8 cellular contexts compared by ENCODE assay signal in genomic region chr12:26845057-26845666, GRCh38. TPM values are rescaled to one million over a fixed set of nuclear protein-coding genes. Genes with fewer than 3 reads are reported as not detected.
A peak's percentile ranks its signal among the peaks of the same experiment; 100 is the strongest.
DNase-seq lines count a peak whose midpoint lies in the region; ATAC-seq, FAIRE-seq and TF ChIP-seq lines count a peak whose summit lies in the region.

No MANE protein-coding gene starts in this region.

- in situ Hi-C loops in SK-MEL-5 (cut with HindIII; ENCODE audit: low pct_unique_long_range_greater_than_20kb, low sequenced_read_pairs) = no loop called here

- peak; percentile 55 to 58 for TF ChIP-seq RAD21 in A549 (conservative IDR thresholded peaks at IDR 0.05 in 1 of 2, IDR thresholded peaks at IDR 0.05 in 1 of 2)

- no peaks in the 10 kb centered on the region for H3K9me3 ChIP-seq in A549

- TF ChIP-seq POLR2A in A549 (IDR thresholded peaks at IDR 0.05; ENCODE audit: low read length) = no peak

- ATAC-seq in A549 = peak; percentile 87 to 96; a peak in 5 of 6 replicates
- no peak for ATAC-seq in omental fat pad (ENCODE audit: low FRiP score)
- no peak for ATAC-seq in GM19455 (IDR thresholded peaks at IDR 0.05; ENCODE audit: unreplicated experiment)

- POLR2A ChIA-PET in A549 (lab: Yijun Ruan, JAX) = interaction anchor here (1.6 kb wide), 1 partner anchor 12 kb away, joined by 7 read pairs; the partner anchor contains the start of gene ITPR2

- H3K27ac ChIP-seq in A549 = no peak overlapping the region

- no peaks in the 10 kb centered on the region for H3K4me1 ChIP-seq in A549

- TF ChIP-seq EP300 in A549 (IDR thresholded peaks at IDR 0.05) = no peak

- peak; percentile 70 for TF ChIP-seq CTCF in A549 (IDR thresholded peaks at IDR 0.05)
- TF ChIP-seq CTCF in GM12874 (IDR thresholded peaks at IDR 0.05; ENCODE audit: insufficient read depth, low read depth, low read length) = peak; percentile 45
- peak; percentile 63 for TF ChIP-seq CTCF in fibroblast of mammary gland (conservative IDR thresholded peaks at IDR 0.05; ENCODE audit: control insufficient read depth, insufficient read depth, low read depth, low read length)
- TF ChIP-seq CTCF in omental fat pad (IDR thresholded peaks at IDR 0.05) = no peak

- WGBS in A549 (ENCODE audit: missing lambda C conversion rate) = 7% methylated on average over 11 of the region's 11 CpGs

- CTCF ChIA-PET in A549 (lab: Yijun Ruan, JAX) = interaction anchor here (0.6 to 3.2 kb wide), 16 partner anchors 10 to 429 kb away, joined by 3 to 23 read pairs (median 4); partner anchors contain the start of gene ITPR2

- DNase-seq in A549 (ENCODE audit: low read depth in 1 of 2, low spot score in 1 of 2) (peak; percentile 50 to 62), SK-MEL-5 (ENCODE audit: low read depth, low spot score) (peak; percentile 81), fibroblast of mammary gland (ENCODE audit: low read depth) (peak; percentile 57), omental fat pad (ENCODE audit: low spot score) (peak; percentile 45), GF-D8 (lab: John Stamatoyannopoulos, UW) (no peak), DMS153 treated with DMSO at 0.1 percent for 48 hours (lab: John Stamatoyannopoulos, UW; ENCODE audit: unreplicated experiment) (no peak)

- H3K4me3 ChIP-seq in A549 (no peak overlapping the region), fibroblast of mammary gland (ENCODE audit: control insufficient read depth, low read depth, low read length) (no peak overlapping the region)

- H3K4me2 ChIP-seq in A549 = peak overlapping the region; percentile 64

- no peak for FAIRE-seq in A549 (lab: Jason Lieb, UNC)

TF ChIP-seq in A549, 52 proteins besides CTCF, POLR2A, EP300 and RAD21:
- TF ChIP-seq CEBPB (IDR thresholded peaks at IDR 0.05) (no peak), SMC3 (IDR thresholded peaks at IDR 0.05) (peak; percentile 71), HDAC2 (IDR thresholded peaks at IDR 0.05) (no peak)
TF ChIP-seq in A549: peak in this region for 1.

RNA-seq across cellular contexts. Expression of gene ITPR2, which starts 12.2 kb away (rescaled TPM):
- polyA plus RNA-seq in A549 (2011; rRNA removed) = 6.0 and 8.1 TPM in 2 replicates
- polyA plus RNA-seq in A549 (2012; cell fraction: cytosol; rRNA removed) = 0.75 and 0.93 TPM in 2 replicates
- polyA plus RNA-seq in A549 (2012; cell fraction: nucleus; rRNA removed) = 0.72 and 1.0 TPM in 2 replicates
- polyA plus RNA-seq in A549 (2017; fragmentation: RNase III; extraction: RNeasy Plus Mini Kit Qiagen cat#74134 plus additional on column Dnase treatment) = 3.1 to 4.4 TPM (median 3.9 TPM) in 3 replicates
- polyA minus RNA-seq in A549 (2011; rRNA and poly(A)+ RNA removed) = 11.8 and 13.6 TPM in 2 replicates
- total RNA-seq in SK-MEL-5 (2014; rRNA removed; shearing (Covaris generic)) = 21.3 and 23.5 TPM in 2 replicates
- 19.3 and 20.5 TPM in 2 replicates for polyA plus RNA-seq in SK-MEL-5 (2015; cell fraction: cytosol; rRNA removed)
- polyA plus RNA-seq in SK-MEL-5 (2015; cell fraction: nucleus; rRNA removed) = 14.6 and 17.8 TPM in 2 replicates
- 10 to 100 TPM; 39.0 to 62.9 (median 47.4) TPM for total RNA-seq in omental fat pad

Comparison
In these comparisons a context has a peak if more than half of its experiments do, and no peak if none do; other contexts are left out.
1. ATAC-seq: peak in A549 (2 of 2); none in omental fat pad (single experiment) and GM19455 (single experiment).
2. DNase-seq: peak in A549 (2 of 2), SK-MEL-5 (single experiment), fibroblast of mammary gland (single experiment) and omental fat pad (single experiment); none in GF-D8 (single experiment) and DMS153 treated with DMSO at 0.1 percent for 48 hours (single experiment).
3. CTCF ChIP-seq: peak in A549 (single experiment), GM12874 (single experiment) and fibroblast of mammary gland (single experiment); none in omental fat pad (0 of 3).